17 cellular contexts compared by ENCODE assay signal in genomic region chr11:2815762-2816496, GRCh38.
"Had no signal": no experiment of that assay in that cellular context is flagged by ENCODE, and none has a peak within 500 bp of the region (broad histone marks: within the 10 kb centered on the region; RNA-seq: fewer than 3 reads in every experiment).

No MANE protein-coding gene starts in this region.

- DNase-seq: activated CD4-positive, alpha-beta T cell treated with anti-CD3 and anti-CD28 coated beads, Interleukin-2, amount 10 ng/mL, durations not matched to agents 24 days and 14 days; activated CD4-positive, CD25-positive, alpha-beta regulatory T cell; activated CD8-positive, alpha-beta T cell treated with anti-CD3 and anti-CD28 coated beads for 36 hours; activated naive CD4-positive, alpha-beta T cell treated with anti-CD3 and anti-CD28 coated beads for 36 hours; activated T-cell treated with anti-CD3 and anti-CD28 coated beads, Interleukin-2, amount 50 U/mL, for 1 hour; cerebellar nuclear complex; effector CD8-positive, alpha-beta T cell; immature natural killer cell; midbrain; stimulated activated naive B cell treated with anti-CD40 and anti-IgM and Interleukin-4, amounts not matched to agents 10 μg/mL and 1 μg/mL and 100 μg/mL, for 72 hours; T1000 had no signal

- H3K27me3 ChIP-seq: ascending aorta, breast epithelium, gastroesophageal sphincter had no signal

- H3K9me3 ChIP-seq: thoracic aorta had no signal

- H3K4me3 ChIP-seq: ascending aorta, gastroesophageal sphincter, thoracic aorta had no signal

- H3K27ac ChIP-seq: ascending aorta, gastroesophageal sphincter, thoracic aorta had no signal

- H3K36me3 ChIP-seq: ascending aorta, breast epithelium, gastroesophageal sphincter, thoracic aorta had no signal

- ATAC-seq: activated CD8-positive, alpha-beta T cell treated with anti-CD3 and anti-CD28 coated beads for 36 hours; activated T-helper 17 cell treated with anti-CD3 and anti-CD28 coated beads, Interleukin-2, amount 50 U/mL, for 72 hours; esophagus mucosa; gastroesophageal sphincter; stimulated activated naive B cell treated with anti-CD40 and anti-IgM and Interleukin-4, amounts not matched to agents 10 μg/mL and 1 μg/mL and 100 μg/mL, for 72 hours had no signal
